1 cellular context compared by ENCODE assay signal in the genomic region with DNA sequence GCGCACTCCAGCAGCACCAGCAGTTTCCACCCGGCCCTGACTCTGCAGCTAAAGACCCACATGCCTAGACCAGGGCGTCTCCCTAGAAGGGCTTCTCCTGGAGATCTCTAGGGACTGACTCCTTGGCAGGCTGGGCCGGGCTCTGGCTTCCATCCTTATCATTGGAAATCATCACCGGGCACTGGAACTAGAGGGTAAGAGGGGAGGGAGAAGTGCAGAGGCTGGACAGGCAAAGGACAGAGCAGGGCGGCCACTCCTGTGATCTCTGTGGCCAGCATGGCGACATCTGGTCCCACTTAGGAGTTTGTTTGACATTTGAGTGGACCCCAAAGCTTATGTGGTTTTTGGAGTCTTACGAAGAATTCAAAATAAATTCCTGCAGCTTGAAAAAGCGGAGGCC.
TF ChIP-seq lines count a peak whose summit lies in the region.

No MANE protein-coding gene starts in this region.

TF ChIP-seq in IMR-90, 13 proteins besides CTCF, POLR2A, EP300 and RAD21 (continued from another document):
- TF ChIP-seq FOS (IDR thresholded peaks at IDR 0.05; ENCODE audit: low read depth, low read length): no peak
- no peak for TF ChIP-seq RFX5 (IDR thresholded peaks at IDR 0.05; ENCODE audit: low read depth, low read length)
- no peak for TF ChIP-seq RCOR1 (IDR thresholded peaks at IDR 0.05; ENCODE audit: insufficient replicate concordance, low read length)
- TF ChIP-seq, protein P1, sequence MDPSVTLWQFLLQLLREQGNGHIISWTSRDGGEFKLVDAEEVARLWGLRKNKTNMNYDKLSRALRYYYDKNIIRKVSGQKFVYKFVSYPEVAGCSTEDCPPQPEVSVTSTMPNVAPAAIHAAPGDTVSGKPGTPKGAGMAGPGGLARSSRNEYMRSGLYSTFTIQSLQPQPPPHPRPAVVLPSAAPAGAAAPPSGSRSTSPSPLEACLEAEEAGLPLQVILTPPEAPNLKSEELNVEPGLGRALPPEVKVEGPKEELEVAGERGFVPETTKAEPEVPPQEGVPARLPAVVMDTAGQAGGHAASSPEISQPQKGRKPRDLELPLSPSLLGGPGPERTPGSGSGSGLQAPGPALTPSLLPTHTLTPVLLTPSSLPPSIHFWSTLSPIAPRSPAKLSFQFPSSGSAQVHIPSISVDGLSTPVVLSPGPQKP (IDR thresholded peaks at IDR 0.05; ENCODE audit: borderline replicate concordance, low read depth, low read length): no peak
- TF ChIP-seq CEBPB (IDR thresholded peaks at IDR 0.05; ENCODE audit: low read depth, low read length): no peak
